ENCODE assay signal across 8 cellular contexts in the genomic region with DNA sequence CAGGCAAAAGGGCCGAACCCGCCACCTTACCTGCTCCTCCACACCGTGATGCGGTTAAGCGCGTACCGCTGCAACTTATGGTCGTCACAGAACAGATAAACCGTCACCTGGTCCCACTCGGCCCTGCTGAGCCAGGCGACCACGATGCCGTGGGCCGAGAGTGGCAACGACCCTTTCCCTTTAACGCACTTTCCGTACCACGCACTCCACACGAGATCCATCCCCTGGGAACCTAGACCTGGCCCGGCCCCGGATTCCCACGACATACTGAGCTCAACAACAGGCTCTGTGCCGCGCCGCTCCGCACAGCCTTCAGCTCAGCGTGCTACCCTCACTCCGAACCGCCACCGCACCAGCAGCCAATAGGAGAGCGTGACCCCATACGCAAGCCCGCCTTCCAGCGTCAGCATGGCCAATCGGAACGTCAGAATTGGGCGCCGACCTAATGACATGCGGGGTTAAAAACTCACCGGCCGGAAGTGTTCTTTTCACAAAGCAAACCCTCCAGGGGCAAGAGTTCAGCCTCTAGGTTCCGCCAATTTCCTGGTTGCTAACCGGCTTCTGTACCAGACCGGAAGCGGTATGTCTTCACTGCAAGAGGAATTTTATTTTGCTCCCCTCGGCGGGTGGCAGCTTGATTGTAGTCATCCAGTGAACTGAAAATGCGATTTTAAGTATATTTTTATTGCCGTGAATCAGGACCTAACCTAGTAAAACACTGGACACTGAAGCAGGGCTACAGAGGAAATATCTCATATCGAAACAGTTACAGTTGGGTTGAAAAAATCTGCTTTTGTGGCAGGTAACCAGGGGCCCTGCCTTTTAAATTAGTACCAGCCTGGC. TPM values are rescaled to one million over a fixed set of nuclear protein-coding genes. Genes with fewer than 3 reads are reported as not detected.
A peak's percentile ranks its signal among the peaks of the same experiment; 100 is the strongest.
DNase-seq lines count a peak whose midpoint lies in the region; ATAC-seq and TF ChIP-seq lines count a peak whose summit lies in the region.

Gene LAS1L (minus strand): TSS at position 338 of the 843 bp plus-strand sequence. CDS start 72 bp downstream, at position 266.

- peak within 1 kb of the TSS; percentile 74 for H3K9ac ChIP-seq in KMS-11

- H3K36me3 ChIP-seq in KMS-11 (ENCODE audit: insufficient read depth) (no peaks in the 10 kb centered on the region; the same call in 1 of the 2 replicates), Peyer's patch (peaks cover 0 to 3% (median 0%) of the 10 kb centered on the region in 3 donors), esophagus muscularis mucosa (peaks cover 0 to 23% (median 14%) of the 10 kb centered on the region in 4 donors)

- intact Hi-C loops in esophagus muscularis mucosa (cut with DNase I): loop anchor here (10.0 kb wide), 1 partner anchor 1330 kb away; the partner anchor contains the start of gene AMER1

- no peaks in the 10 kb centered on the region for H4K20me1 ChIP-seq in KMS-11 (ENCODE audit: insufficient read depth)

- DNase-seq in DMS53 treated with DMSO at 0.1 percent for 48 hours (lab: John Stamatoyannopoulos, UW; ENCODE audit: unreplicated experiment): peak; percentile 83
- DNase-seq in Peyer's patch: peak; percentile 86 to 95 (median 90)
- peak; percentile 89 to 93 for DNase-seq in activated T-cell treated with anti-CD3 and anti-CD28 coated beads, Interleukin-2, amount 50 U/mL, for 48 hours
- peak; percentile 97 for DNase-seq in esophagus muscularis mucosa (ENCODE audit: extremely low spot score)
- peak; percentile 95 for DNase-seq in myocyte (ENCODE audit: low read depth)
- peak; percentile 73 to 84 for DNase-seq in stimulated activated CD8-positive, alpha-beta memory T cell treated with anti-CD3 and anti-CD28 coated beads, Interleukin-7, amount 100 ng/mL, for 48 hours (ENCODE audit: extremely low read depth in 1 of 2, low read depth in 1 of 2)

- ATAC-seq in GM21737 (IDR thresholded peaks at IDR 0.05; ENCODE audit: unreplicated experiment): peak; percentile 100

- TF ChIP-seq CTCF in KMS-11 (conservative IDR thresholded peaks at IDR 0.05; ENCODE audit: low read depth, low read length): no peak
- TF ChIP-seq CTCF in Peyer's patch (IDR thresholded peaks at IDR 0.05): no peak
- peak in 1 of 3 experiments; percentile 9 for TF ChIP-seq CTCF in esophagus muscularis mucosa (IDR thresholded peaks at IDR 0.05)

- H3K79me2 ChIP-seq in KMS-11 (ENCODE audit: insufficient read depth, low read depth): peaks cover 37% of the 10 kb centered on the region

- TF ChIP-seq POLR2A in Peyer's patch (IDR thresholded peaks at IDR 0.05) (peak in 1 of 2 donors; percentile 24), esophagus muscularis mucosa (IDR thresholded peaks at IDR 0.05; ENCODE audit: low read depth) (no peak)

- H3K27ac ChIP-seq in KMS-11: peak within 1 kb of the TSS; percentile 44
- H3K27ac ChIP-seq in Peyer's patch: peak within 1 kb of the TSS; percentile 66 to 74 (median 71)
- H3K27ac ChIP-seq in esophagus muscularis mucosa (replicated peaks in 1 of 4): peak within 1 kb of the TSS; percentile 47 to 82 (median 70)

- H3K4me2 ChIP-seq in KMS-11: peak within 1 kb of the TSS; percentile 73

- peak within 1 kb of the TSS; percentile 93 for H2AFZ ChIP-seq in KMS-11 (ENCODE audit: low read depth)

- H3K4me1 ChIP-seq in KMS-11 (ENCODE audit: low read depth, poor library complexity, severe bottlenecking): peaks cover 16% of the 10 kb centered on the region
- peaks cover 0 to 9% (median 0%) of the 10 kb centered on the region in 4 donors for H3K4me1 ChIP-seq in Peyer's patch
- peaks cover 8 to 20% (median 17%) of the 10 kb centered on the region in 4 donors for H3K4me1 ChIP-seq in esophagus muscularis mucosa

- H3K9me3 ChIP-seq in Peyer's patch: no peaks in the 10 kb centered on the region
- no peaks in the 10 kb centered on the region for H3K9me3 ChIP-seq in esophagus muscularis mucosa

- TF ChIP-seq EP300 in esophagus muscularis mucosa (IDR thresholded peaks at IDR 0.05): no peak

- 31% methylated on average over 50 of the region's 50 CpGs for WGBS in esophagus muscularis mucosa

- H3K27me3 ChIP-seq in KMS-11 (ENCODE audit: insufficient read depth, low read depth) (no peaks in the 10 kb centered on the region), Peyer's patch (no peaks in the 10 kb centered on the region), esophagus muscularis mucosa (no peaks in the 10 kb centered on the region)

- no peak within 1 kb of the TSS for H3K4me3 ChIP-seq in KMS-11 (IDR thresholded peaks at IDR 0.05; ENCODE audit: insufficient read depth, low read depth, low read length)
- H3K4me3 ChIP-seq in Peyer's patch: peak within 1 kb of the TSS; percentile 63 to 82 (median 64)
- H3K4me3 ChIP-seq in esophagus muscularis mucosa: peak within 1 kb of the TSS; percentile 64 to 81 (median 72)

RNA-seq across cellular contexts. Expression of gene LAS1L, which starts in this region (rescaled TPM):
- total RNA-seq in Peyer's patch (10 to 100 TPM; 10.7 to 47.9 (median 18.7) TPM), esophagus muscularis mucosa (10 to 100 TPM; 21.5 to 26.5 (median 22.8) TPM), myocyte (17.3 and 19.0 TPM in 2 replicates)
- 24.1 TPM for polyA plus RNA-seq in myocyte (2012)
